16 cellular contexts compared by ENCODE assay signal in the genomic region with DNA sequence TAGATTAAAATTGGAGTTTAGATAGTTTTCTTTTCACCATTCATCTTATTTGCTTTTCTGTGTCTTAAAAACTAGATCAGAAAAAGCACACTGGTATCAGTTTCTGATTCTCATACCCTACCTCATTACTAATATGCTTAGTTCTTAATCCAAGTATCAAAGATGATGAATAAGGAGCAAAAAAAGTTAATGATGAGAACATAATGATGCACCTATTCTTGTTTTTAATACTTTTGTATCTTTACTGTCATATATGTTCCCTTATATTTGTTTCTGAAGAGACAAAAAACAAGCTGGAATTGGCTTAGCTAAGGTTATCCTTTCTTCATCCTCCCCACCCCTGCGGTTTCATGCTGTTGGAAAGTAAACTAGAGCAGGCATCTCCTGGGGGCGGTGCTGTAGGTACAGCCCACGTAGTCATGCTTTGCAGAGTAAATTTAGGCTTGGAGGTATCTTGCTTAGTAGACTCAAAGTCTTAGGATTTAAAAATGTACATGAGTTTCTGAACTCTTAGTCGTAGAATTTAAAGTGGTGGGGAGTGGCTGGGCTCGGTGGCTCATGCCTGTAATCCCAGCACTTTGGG.
"Had no signal": no experiment of that assay in that cellular context is flagged by ENCODE, and none has a peak within 500 bp of the region (broad histone marks: within the 10 kb centered on the region; RNA-seq: fewer than 3 reads in every experiment).

No MANE protein-coding gene starts in this region.

- H3K4me1 ChIP-seq: body of pancreas, thyroid gland, vagina had no signal

- H3K4me3 Mint-ChIP-seq: activated CD8-positive, alpha-beta T cell treated with anti-CD3 and anti-CD28 coated beads, Interleukin-2, amount 10 ng/mL, durations not matched to agents 7 days and 5 days had no signal

- H3K27ac ChIP-seq: body of pancreas, thyroid gland, vagina had no signal

- DNase-seq: activated CD4-positive, CD25-positive, alpha-beta regulatory T cell; activated CD8-positive, alpha-beta T cell treated with anti-CD3 and anti-CD28 coated beads, Interleukin-2, amount 10 ng/mL, durations not matched to agents 7 days and 5 days; activated gamma-delta T cell treated with Interleukin-2 at 50 U/mL for 16 hours; amniotic stem cell; body of pancreas; central memory CD4-positive, alpha-beta T cell; effector memory CD4-positive, alpha-beta T cell; erythroblast; hippocampal formation; left ventricle myocardium superior; mesenchymal stem cell; stimulated activated CD4-positive, alpha-beta T cell treated with anti-CD3 and anti-CD28 coated beads, Interleukin-12 subunit alpha, Interleukin-12 subunit beta, amount 100 ng/mL, for 4 hours; stimulated activated CD4-positive, alpha-beta T cell treated with anti-CD3 and anti-CD28 coated beads, Interleukin-4, amount 100 ng/mL, for 24 hours; T-helper 1 cell; thyroid gland had no signal

- ATAC-seq: activated CD8-positive, alpha-beta T cell treated with anti-CD3 and anti-CD28 coated beads, Interleukin-2, amount 10 ng/mL, durations not matched to agents 7 days and 5 days; body of pancreas; left ventricle myocardium superior had no signal

- H3K4me3 ChIP-seq: body of pancreas, thyroid gland, vagina had no signal

- H3K9me3 ChIP-seq: body of pancreas, thyroid gland, vagina had no signal

- H3K27me3 ChIP-seq: body of pancreas, thyroid gland, vagina had no signal
